In the genomic region with DNA sequence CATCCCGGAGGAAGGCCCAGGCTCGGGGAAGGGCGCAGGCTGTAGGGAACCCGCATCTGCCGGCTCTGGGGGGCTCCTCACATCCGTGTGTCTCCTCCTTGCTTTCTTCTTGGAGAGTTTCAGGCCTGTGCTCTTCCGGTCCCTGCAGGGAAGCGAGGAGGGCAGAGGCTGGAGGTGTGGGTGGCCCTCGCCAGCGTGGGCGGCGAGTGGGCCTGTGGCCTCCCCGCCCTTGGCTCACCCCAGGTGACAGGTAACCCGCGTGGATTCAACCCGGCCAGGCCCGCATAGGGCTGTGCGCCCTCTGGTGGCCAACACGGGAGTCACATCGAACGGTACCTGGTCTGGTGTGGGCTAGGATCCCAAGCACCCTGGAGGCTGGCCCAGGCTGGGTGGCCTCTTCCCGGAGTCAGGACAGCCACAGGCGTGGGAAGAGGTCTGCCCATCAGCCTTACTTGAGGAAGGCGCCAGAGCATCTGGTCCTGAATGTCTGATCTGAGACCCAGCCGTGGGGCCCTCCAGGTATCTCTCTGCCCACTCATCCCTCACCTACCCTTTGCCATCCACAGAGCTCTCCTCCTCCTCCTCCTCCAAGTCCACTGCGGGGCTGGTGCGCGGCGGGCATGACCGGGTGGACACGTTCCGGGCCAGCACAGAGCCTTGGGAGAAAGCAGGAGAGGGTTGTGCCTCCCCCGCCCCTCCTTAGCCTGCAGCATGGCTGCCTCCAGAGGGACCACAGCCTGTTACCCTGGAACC, we compare ENCODE assay signal across 8 cellular contexts. TPM values are rescaled to one million over a fixed set of nuclear protein-coding genes. Genes with fewer than 3 reads are reported as not detected.
DNase-seq lines count a peak whose midpoint lies in the region; ATAC-seq and TF ChIP-seq lines count a peak whose summit lies in the region.

No MANE protein-coding gene starts in this region.

- no peak overlapping the region for H3K9ac ChIP-seq in smooth muscle cell (ENCODE audit: low read depth)

- H3K36me3 ChIP-seq in left ventricle myocardium inferior = peaks cover 56% of the 10 kb centered on the region
- no peaks in the 10 kb centered on the region for H3K36me3 ChIP-seq in smooth muscle cell (ENCODE audit: low read depth)

- H3K4me2 ChIP-seq in smooth muscle cell = no peak overlapping the region

- ATAC-seq in HG02981 (IDR thresholded peaks at IDR 0.05; ENCODE audit: unreplicated experiment) = peak; percentile 59
- ATAC-seq in GM21390 (IDR thresholded peaks at IDR 0.05; ENCODE audit: unreplicated experiment) = no peak
- ATAC-seq in GM21515 (IDR thresholded peaks at IDR 0.05; ENCODE audit: unreplicated experiment) = no peak

- H4K20me1 ChIP-seq in smooth muscle cell (ENCODE audit: low read depth) = peaks cover 69% of the 10 kb centered on the region

- H3K4me1 ChIP-seq in left ventricle myocardium inferior (peaks cover 10% of the 10 kb centered on the region), smooth muscle cell (ENCODE audit: low read depth) (no peaks in the 10 kb centered on the region)

- no peaks in the 10 kb centered on the region for H3K9me3 ChIP-seq in left ventricle myocardium inferior (replicated peaks)
- no peaks in the 10 kb centered on the region for H3K9me3 ChIP-seq in smooth muscle cell (replicated peaks; ENCODE audit: low read depth)

- 47% methylated on average over 33 of the region's 33 CpGs for WGBS in smooth muscle cell (ENCODE audit: low lambda C conversion rate)

- H3K79me2 ChIP-seq in smooth muscle cell (ENCODE audit: low read depth) = no peaks in the 10 kb centered on the region

- H3K27ac ChIP-seq in left ventricle myocardium inferior (replicated peaks) (no peak overlapping the region), smooth muscle cell (ENCODE audit: low read depth) (no peak overlapping the region)

- intact Hi-C loops in left ventricle myocardium inferior (cut with micrococcal nuclease) = loop anchor here (10.0 kb wide), 1 partner anchor 49 kb away; no protein-coding TSS in a partner anchor

- peak; percentile 34 for DNase-seq in DMS79 (lab: John Stamatoyannopoulos, UW)
- DNase-seq in SW480 (ENCODE audit: low spot score) = peak; percentile 50
- DNase-seq in activated naive CD4-positive, alpha-beta T cell treated with anti-CD3 and anti-CD28 coated beads, Interleukin-2, amount 50 U/mL, for 16 hours = peak; percentile 77
- peak; percentile 57 for DNase-seq in left ventricle myocardium inferior
- peak; percentile 12 for DNase-seq in smooth muscle cell (lab: John Stamatoyannopoulos, UW; ENCODE audit: unreplicated experiment)

- no peak overlapping the region for H2AFZ ChIP-seq in smooth muscle cell (ENCODE audit: low read depth)

- H3K4me3 ChIP-seq in left ventricle myocardium inferior = no peak overlapping the region
- no peak overlapping the region for H3K4me3 ChIP-seq in smooth muscle cell

- TF ChIP-seq CTCF in left ventricle myocardium inferior (IDR thresholded peaks at IDR 0.05; ENCODE audit: borderline replicate concordance) (peak; percentile 93), smooth muscle cell (IDR thresholded peaks at IDR 0.05; ENCODE audit: borderline replicate concordance, insufficient read depth, poor library complexity, severe bottlenecking) (peak; percentile 90)

- H3K27me3 ChIP-seq in left ventricle myocardium inferior (ENCODE audit: low read depth) (no peaks in the 10 kb centered on the region), smooth muscle cell (ENCODE audit: low read depth) (no peaks in the 10 kb centered on the region)

- H3F3A ChIP-seq in smooth muscle cell (ENCODE audit: low read depth) = no peaks in the 10 kb centered on the region

RNA-seq across cellular contexts. Expression of a gene that starts 9.6 kb away (rescaled TPM):
- total RNA-seq in left ventricle myocardium inferior (12.6 TPM), smooth muscle cell (9.6 and 19.8 TPM in 2 replicates)
- polyA plus RNA-seq in smooth muscle cell = 10.1 and 17.7 TPM in 2 replicates

RNA-seq across cellular contexts. Expression of a gene that starts 15.9 kb away (rescaled TPM):
- total RNA-seq in left ventricle myocardium inferior (16.2 TPM), smooth muscle cell (14.5 and 16.1 TPM in 2 replicates)
- polyA plus RNA-seq in smooth muscle cell = 10.6 and 17.8 TPM in 2 replicates

RNA-seq across cellular contexts. Expression of a gene that starts 51.0 kb away (rescaled TPM):
- total RNA-seq in left ventricle myocardium inferior (0.41 TPM), smooth muscle cell (not detected in 2 replicates)
- 1.1 and 2.6 TPM in 2 replicates for polyA plus RNA-seq in smooth muscle cell

RNA-seq across cellular contexts. Expression of a gene that starts 55.8 kb away (rescaled TPM):
- total RNA-seq in left ventricle myocardium inferior = not detected
- 4.6 and 5.6 TPM in 2 replicates for total RNA-seq in smooth muscle cell
- polyA plus RNA-seq in smooth muscle cell = 1.7 and 11.1 TPM in 2 replicates

Comparison
In these comparisons a context has a peak if more than half of its experiments do, and no peak if none do; other contexts are left out.
1. DNase-seq: peak in every context shown above with its lines; median percentile 77 in activated naive CD4-positive, alpha-beta T cell treated with anti-CD3 and anti-CD28 coated beads, Interleukin-2, amount 50 U/mL, for 16 hours; 57 in left ventricle myocardium inferior; 50 in SW480; 34 in DMS79; 12 in smooth muscle cell.